20 cellular contexts compared by ENCODE assay signal in genomic region chr6:3353939-3354338, GRCh38.
A peak's percentile ranks its signal among the peaks of the same experiment; 100 is the strongest.
DNase-seq lines count a peak whose midpoint lies in the region; ATAC-seq and TF ChIP-seq lines count a peak whose summit lies in the region.
"Had no signal": no experiment of that assay in that cellular context is flagged by ENCODE, and none has a peak within 500 bp of the region (broad histone marks: within the 10 kb centered on the region; RNA-seq: fewer than 3 reads in every experiment).

No MANE protein-coding gene starts in this region.

- peak overlapping the region; percentile 61 for H3K27ac Mint-ChIP-seq in GM23338
- H3K27ac Mint-ChIP-seq in nephron, result peak overlapping the region in 2 of 3 experiments; percentile 33 to 37
- H3K27ac Mint-ChIP-seq: activated CD4-positive, alpha-beta T cell treated with anti-CD3 and anti-CD28 coated beads, Interleukin-2, amount 10 ng/mL, durations not matched to agents 24 days and 14 days; activated naive CD4-positive, alpha-beta T cell treated with anti-CD3 and anti-CD28 coated beads, Interleukin-2, amount 10 ng/mL, durations not matched to agents 7 days and 5 days had no signal

- 72 to 82% methylated on average over 5 of the region's 5 CpGs for WGBS in thyroid gland, 2 donors

- H3F3A ChIP-seq in GM23338 (replicated peaks; ENCODE audit: low read depth), result peaks cover 19% of the 10 kb centered on the region; the same call in 1 of the 2 replicates

- H3K9me2 ChIP-seq in GM23338 (ENCODE audit: insufficient read depth), result no peaks in the 10 kb centered on the region

- H3K27ac ChIP-seq in GM23338 (ENCODE audit: low read depth) (0 out of 2 replicates have a peak overlapping the region, but pooled peaks have one; percentile 66), cingulate gyrus (ENCODE audit: low read depth, low read length) (peak overlapping the region; percentile 96), thyroid gland (peak overlapping the region; percentile 67 to 89 (median 88))

- H3K79me2 ChIP-seq in GM23338 (replicated peaks; ENCODE audit: insufficient read depth), result peaks cover 32% of the 10 kb centered on the region

- no peaks in the 10 kb centered on the region for H3K27me3 ChIP-seq in GM23338 (ENCODE audit: insufficient read depth)
- H3K27me3 ChIP-seq in thyroid gland, result no peaks in the 10 kb centered on the region

- DNase-seq in GM23338 (ENCODE audit: low spot score), result no peak
- DNase-seq in thyroid gland, result no peak
- no peak for DNase-seq in islet precursor cell
- no peak for DNase-seq in GM19238 (ENCODE audit: insufficient read length, low spot score)
- DNase-seq: activated CD4-positive, alpha-beta T cell treated with anti-CD3 and anti-CD28 coated beads, Interleukin-2, amount 10 ng/mL, durations not matched to agents 24 days and 14 days; activated naive CD4-positive, alpha-beta T cell treated with anti-CD3 and anti-CD28 coated beads, Interleukin-2, amount 10 ng/mL, durations not matched to agents 7 days and 5 days; amygdala; caudate nucleus; DMS79; NCI-H1092 treated with DMSO at 0.1 percent for 48 hours; NCI-H2029 treated with DMSO at 0.1 percent for 48 hours; NCI-H226; PC-3; SIG-M5; stimulated activated CD4-positive, alpha-beta T cell treated with anti-CD3 and anti-CD28 coated beads, Interleukin-15, amount 100 ng/mL, for 24 hours had no signal

- H3K4me3 ChIP-seq in GM23338, result no peak overlapping the region
- no peak overlapping the region for H3K4me3 ChIP-seq in thyroid gland (replicated peaks in 1 of 3)
- H3K4me3 ChIP-seq: lung had no signal

- H2AFZ ChIP-seq in GM23338, result no peak overlapping the region

- H3K4me1 Mint-ChIP-seq in GM23338 (peaks cover 85% of the 10 kb centered on the region), nephron (peaks cover 65% of the 10 kb centered on the region)

- no peak for TF ChIP-seq POLR2A in thyroid gland (IDR thresholded peaks at IDR 0.05)

- H4K20me1 ChIP-seq in GM23338 (replicated peaks; ENCODE audit: insufficient read depth), result 0 out of 2 replicates have a peak, but pooled peaks cover 4% of the 10 kb centered on the region

- TF ChIP-seq CTCF in GM23338 (conservative IDR thresholded peaks at IDR 0.05; ENCODE audit: low read depth in 2 of 2) (no peak), nephron (IDR thresholded peaks at IDR 0.05; ENCODE audit: unreplicated experiment in 3 of 3) (no peak), thyroid gland (IDR thresholded peaks at IDR 0.05) (no peak)

- H3K36me3 Mint-ChIP-seq in GM23338 (ENCODE audit: low read depth), result peaks cover 12% of the 10 kb centered on the region
- H3K36me3 Mint-ChIP-seq in nephron (ENCODE audit: low read depth), result no peaks in the 10 kb centered on the region
- H3K36me3 Mint-ChIP-seq: activated naive CD4-positive, alpha-beta T cell treated with anti-CD3 and anti-CD28 coated beads, Interleukin-2, amount 10 ng/mL, durations not matched to agents 7 days and 5 days had no signal

- H3K4me1 ChIP-seq in GM23338 (ENCODE audit: insufficient read depth) (peaks cover 47% of the 10 kb centered on the region), thyroid gland (peaks cover 55 to 60% of the 10 kb centered on the region in 2 donors)

- no peak for ATAC-seq in GM23338
- no peak for ATAC-seq in HG02885 (IDR thresholded peaks at IDR 0.05; ENCODE audit: poor library complexity, unreplicated experiment)
- ATAC-seq: PC-3, sciatic nerve had no signal

- no peak overlapping the region for H3K4me2 ChIP-seq in GM23338

- intact Hi-C loops in thyroid gland (cut with DNase I), result loop anchor here (10.0 kb wide), 1 partner anchor 101 kb away; the partner anchor contains the start of gene SLC22A23

- peaks cover 23% of the 10 kb centered on the region for H3K27me3 Mint-ChIP-seq in GM23338 (ENCODE audit: insufficient read depth, low read depth, poor library complexity)
- peaks cover 4% of the 10 kb centered on the region for H3K27me3 Mint-ChIP-seq in nephron (ENCODE audit: low read depth)

- no peaks in the 10 kb centered on the region for H3K9me3 ChIP-seq in thyroid gland

- H3K36me3 ChIP-seq in GM23338 (ENCODE audit: insufficient read depth) (no peaks in the 10 kb centered on the region), thyroid gland (no peaks in the 10 kb centered on the region)

- H3K4me3 Mint-ChIP-seq in GM23338 (no peak overlapping the region), nephron (peak overlapping the region in 1 of 3 experiments; percentile 4)
- H3K4me3 Mint-ChIP-seq: activated CD4-positive, alpha-beta T cell treated with anti-CD3 and anti-CD28 coated beads, Interleukin-2, amount 10 ng/mL, durations not matched to agents 24 days and 14 days; activated naive CD4-positive, alpha-beta T cell treated with anti-CD3 and anti-CD28 coated beads, Interleukin-2, amount 10 ng/mL, durations not matched to agents 7 days and 5 days had no signal

- H3K9me3 Mint-ChIP-seq in GM23338 (0 out of 3 replicates have a peak, but pooled peaks cover 3% of the 10 kb centered on the region), nephron (no peaks in the 10 kb centered on the region)
- H3K9me3 Mint-ChIP-seq: activated CD4-positive, alpha-beta T cell treated with anti-CD3 and anti-CD28 coated beads, Interleukin-2, amount 10 ng/mL, durations not matched to agents 24 days and 14 days; activated naive CD4-positive, alpha-beta T cell treated with anti-CD3 and anti-CD28 coated beads, Interleukin-2, amount 10 ng/mL, durations not matched to agents 7 days and 5 days had no signal

TF ChIP-seq in GM23338, 12 proteins besides CTCF, POLR2A, EP300 and RAD21:
- TF ChIP-seq EZH2 (IDR thresholded peaks at IDR 0.05; ENCODE audit: low read depth, unreplicated experiment), result no peak
- TF ChIP-seq CREB1 (CRISPR knock-in tag; IDR thresholded peaks at IDR 0.05; ENCODE audit: low read depth), result no peak
